In genomic region chr22:19629720-19630419, GRCh38 we compare ENCODE assay signal across 8 cellular contexts.
DNase-seq lines count a peak whose midpoint lies in the region; ATAC-seq and TF ChIP-seq lines count a peak whose summit lies in the region.

No MANE protein-coding gene starts in this region.

- no peaks in the 10 kb centered on the region for H3K9me3 ChIP-seq in suprapubic skin

- H3K4me3 Mint-ChIP-seq in activated T-helper 17 cell treated with anti-CD3 and anti-CD28 coated beads, Interleukin-2, amount 50 U/mL, for 72 hours, result no peak overlapping the region

- peaks cover 6% of the 10 kb centered on the region for H3K4me1 Mint-ChIP-seq in activated T-helper 17 cell treated with anti-CD3 and anti-CD28 coated beads, Interleukin-2, amount 50 U/mL, for 72 hours

- H3K4me3 ChIP-seq in foreskin fibroblast (ENCODE audit: low read depth in 1 of 2, low read length in 2 of 2), result no peak overlapping the region
- no peak overlapping the region for H3K4me3 ChIP-seq in suprapubic skin

- no peak overlapping the region for H3K27ac ChIP-seq in suprapubic skin

- H3K27me3 Mint-ChIP-seq in activated T-helper 17 cell treated with anti-CD3 and anti-CD28 coated beads, Interleukin-2, amount 50 U/mL, for 72 hours, result no peaks in the 10 kb centered on the region

- no peaks in the 10 kb centered on the region for H3K9me3 Mint-ChIP-seq in activated T-helper 17 cell treated with anti-CD3 and anti-CD28 coated beads, Interleukin-2, amount 50 U/mL, for 72 hours

- TF ChIP-seq CTCF in foreskin fibroblast (IDR thresholded peaks at IDR 0.05; ENCODE audit: low read depth, low read length), result peak; percentile 95
- TF ChIP-seq CTCF in suprapubic skin (IDR thresholded peaks at IDR 0.05), result peak; percentile 75 to 85

- H3K36me3 Mint-ChIP-seq in activated T-helper 17 cell treated with anti-CD3 and anti-CD28 coated beads, Interleukin-2, amount 50 U/mL, for 72 hours (ENCODE audit: low read depth), result no peaks in the 10 kb centered on the region

- DNase-seq in DMS53 (lab: John Stamatoyannopoulos, UW), result peak; percentile 70
- peak; percentile 59 for DNase-seq in KG1 (lab: John Stamatoyannopoulos, UW)
- peak; percentile 58 for DNase-seq in RPMI7951 (ENCODE audit: low read depth)
- peak; percentile 51 to 86 for DNase-seq in foreskin fibroblast
- peak; percentile 56 for DNase-seq in occipital lobe (lab: John Stamatoyannopoulos, UW)
- peak; percentile 84 to 88 for DNase-seq in suprapubic skin (ENCODE audit: low spot score in 2 of 2)

- 8% methylated on average over 11 of the region's 13 CpGs for WGBS in suprapubic skin

- no peak overlapping the region for H3K27ac Mint-ChIP-seq in activated T-helper 17 cell treated with anti-CD3 and anti-CD28 coated beads, Interleukin-2, amount 50 U/mL, for 72 hours

- H3K27me3 ChIP-seq in suprapubic skin, result peaks cover 7% of the 10 kb centered on the region

- ATAC-seq in activated T-helper 17 cell treated with anti-CD3 and anti-CD28 coated beads, Interleukin-2, amount 50 U/mL, for 72 hours (replicated peaks), result peak; percentile 93
- ATAC-seq in HG03045 (IDR thresholded peaks at IDR 0.05; ENCODE audit: unreplicated experiment), result no peak

- TF ChIP-seq EP300 in suprapubic skin (IDR thresholded peaks at IDR 0.05), result no peak

- no peaks in the 10 kb centered on the region for H3K4me1 ChIP-seq in suprapubic skin

- H3K36me3 ChIP-seq in suprapubic skin, result no peaks in the 10 kb centered on the region

- no peak for TF ChIP-seq POLR2A in suprapubic skin (IDR thresholded peaks at IDR 0.05)
